In the genomic region with DNA sequence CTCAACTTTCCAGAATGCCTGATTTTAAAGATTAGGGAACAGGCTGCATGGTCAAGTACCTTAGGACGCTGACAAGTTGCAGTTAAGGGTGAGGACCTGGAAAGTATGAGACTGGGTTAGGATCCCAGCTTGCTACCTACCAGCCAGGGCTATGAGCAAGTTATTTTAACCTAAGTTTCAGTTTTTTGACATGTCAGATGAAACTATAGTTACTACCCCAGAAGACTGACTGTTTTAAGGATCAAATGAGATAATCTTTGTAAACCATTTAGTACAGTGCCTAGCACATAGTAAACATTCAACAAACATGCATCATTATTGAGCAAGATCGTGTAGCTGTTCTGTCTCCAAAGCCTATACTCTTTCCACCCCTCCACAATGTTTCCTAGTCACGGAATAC, we compare ENCODE assay signal across 15 cellular contexts. TPM values are rescaled to one million over a fixed set of nuclear protein-coding genes. Genes with fewer than 3 reads are reported as not detected.
DNase-seq lines count a peak whose midpoint lies in the region; ATAC-seq, FAIRE-seq and TF ChIP-seq lines count a peak whose summit lies in the region.
"Had no signal": no experiment of that assay in that cellular context is flagged by ENCODE, and none has a peak within 500 bp of the region (broad histone marks: within the 10 kb centered on the region; RNA-seq: fewer than 3 reads in every experiment).

No MANE protein-coding gene starts in this region.

- intact Hi-C loops in HepG2 (cut with micrococcal nuclease; ENCODE audit: unreplicated experiment) (no loop called here), right lobe of liver (cut with DNase I) (no loop called here), kidney (cut with DNase I) (no loop called here)
- intact Hi-C loops in activated T-helper 2 cell treated with anti-CD3 and anti-CD28 coated beads, Interferon-gamma antibody, Interleukin-2, Interleukin-4, amounts not matched to agents 10 μg/mL and 5 μg/mL and 100 μg/mL, durations not matched to agents 14 hours and 24 hours and 36 hours (cut with micrococcal nuclease): loop anchor here (2.0 kb wide), 1 partner anchor 14 kb away; the partner anchor contains the start of gene THEMIS2

- no peaks in the 10 kb centered on the region for H3K27me3 Mint-ChIP-seq in activated T-helper 2 cell treated with anti-CD3 and anti-CD28 coated beads, Interferon-gamma antibody, Interleukin-2, Interleukin-4, amounts not matched to agents 10 μg/mL and 5 μg/mL and 100 μg/mL, durations not matched to agents 14 hours and 24 hours and 36 hours (ENCODE audit: low read depth)

- H2AFZ ChIP-seq in HepG2 (ENCODE audit: low read length): no peak overlapping the region

- 84% methylated on average over 3 of the region's 3 CpGs for WGBS in liver
- whole genome bisulfite sequencing in HepG2 (ENCODE audit: low lambda C conversion rate): 88% methylated on average over 3 of the region's 3 CpGs
- WGBS in right lobe of liver (ENCODE audit: insufficient coverage, low coverage, low lambda C conversion rate, missing lambda C conversion rate): 77% methylated on average over 3 of the region's 3 CpGs
- WGBS in upper lobe of left lung, 2 donors: 64 to 82% methylated on average over 3 of the region's 3 CpGs

- POLR2A ChIA-PET in HepG2 (lab: Yijun Ruan, JAX): no interaction called here

- DNase-seq in HepG2 (ENCODE audit: low spot score) (no peak), right lobe of liver (no peak), upper lobe of left lung (no peak), NCI-H2171 (lab: John Stamatoyannopoulos, UW) (no peak), kidney (no peak)
- no peak for DNase-seq in activated T-helper 2 cell treated with anti-CD3 and anti-CD28 coated beads, Interferon-gamma antibody, Interleukin-2, Interleukin-4, amounts not matched to agents 10 μg/mL and 5 μg/mL and 100 μg/mL, durations not matched to agents 14 hours and 24 hours and 36 hours (ENCODE audit: low spot score)
- no peak for DNase-seq in effector CD8-positive, alpha-beta T cell (lab: John Stamatoyannopoulos, UW)
- DNase-seq: activated CD4-positive, CD25-positive, alpha-beta regulatory T cell treated with anti-CD3 and anti-CD28 coated beads, Interleukin-2, amount 50 U/mL, for 72 hours; amniotic stem cell; MG63; stimulated activated CD4-positive, alpha-beta T cell treated with anti-CD3 and anti-CD28 coated beads, Interleukin-2, amount 100 ng/mL, for 48 hours had no signal

- H3K4me3 ChIP-seq in liver (ENCODE audit: low read depth in 1 of 3, low read length in 3 of 3) (no peak overlapping the region), HepG2 (replicated peaks in 1 of 3; ENCODE audit: insufficient read depth in 1 of 3, low read depth in 2 of 3, low read length in 3 of 3) (no peak overlapping the region), right lobe of liver (no peak overlapping the region), upper lobe of left lung (no peak overlapping the region), kidney (ENCODE audit: low read length in 2 of 2) (no peak overlapping the region)
- H3K4me3 ChIP-seq: MG63 had no signal

- H3K9ac ChIP-seq in liver (ENCODE audit: low read depth in 1 of 2, low read length in 2 of 2) (peak overlapping the region in 1 of 2 donors; percentile 4), HepG2 (ENCODE audit: insufficient read depth, low read depth, low read length) (no peak overlapping the region), kidney (ENCODE audit: low read length in 2 of 2) (no peak overlapping the region)

- CTCF ChIA-PET in HepG2 (lab: Yijun Ruan, JAX; ENCODE audit: low intra/inter-chr PET ratio, low total read pairs): no interaction called here

- H3K4me1 ChIP-seq in liver (ENCODE audit: control insufficient read depth in 4 of 4, insufficient read depth in 4 of 4, low read length in 3 of 4) (peaks cover 0 to 11% (median 0%) of the 10 kb centered on the region in 4 donors), HepG2 (ENCODE audit: insufficient read depth, low read length) (peaks cover 11% of the 10 kb centered on the region), right lobe of liver (no peaks in the 10 kb centered on the region), upper lobe of left lung (peaks cover 0 to 51% (median 23%) of the 10 kb centered on the region in 4 donors), kidney (ENCODE audit: control insufficient read depth in 1 of 2, insufficient read depth in 1 of 2, low read depth in 1 of 2, low read length in 2 of 2) (no peaks in the 10 kb centered on the region)

- no TSS peak for BruUV-seq in HepG2 (replicated peaks; lab: Mats Ljungman, UMichigan)

- H3K4me2 ChIP-seq in HepG2 (ENCODE audit: low read depth, low read length): no peak overlapping the region

- peak overlapping the region; percentile 63 to 65 for H3K27ac ChIP-seq in liver (ENCODE audit: low read depth in 1 of 2, low read length in 2 of 2)
- no peak overlapping the region for H3K27ac ChIP-seq in HepG2 (ENCODE audit: extremely low read length, insufficient read depth, low read length)
- peak overlapping the region; percentile 1 to 73 (median 33) for H3K27ac ChIP-seq in right lobe of liver
- peak overlapping the region; percentile 71 to 90 (median 82) for H3K27ac ChIP-seq in upper lobe of left lung
- H3K27ac ChIP-seq in kidney (ENCODE audit: low read depth in 2 of 2, low read length in 2 of 2): peak overlapping the region in 1 of 2 donors; percentile 65

- H3K4me3 Mint-ChIP-seq in activated T-helper 2 cell treated with anti-CD3 and anti-CD28 coated beads, Interferon-gamma antibody, Interleukin-2, Interleukin-4, amounts not matched to agents 10 μg/mL and 5 μg/mL and 100 μg/mL, durations not matched to agents 14 hours and 24 hours and 36 hours (ENCODE audit: low read depth): peak overlapping the region; percentile 31

- TF ChIP-seq RAD21 in liver (IDR thresholded peaks at IDR 0.05): no peak
- no peak for TF ChIP-seq RAD21 in HepG2 (CRISPR knock-in tag; IDR thresholded peaks at IDR 0.05)

- peaks cover 85% of the 10 kb centered on the region for H3K36me3 Mint-ChIP-seq in activated T-helper 2 cell treated with anti-CD3 and anti-CD28 coated beads, Interferon-gamma antibody, Interleukin-2, Interleukin-4, amounts not matched to agents 10 μg/mL and 5 μg/mL and 100 μg/mL, durations not matched to agents 14 hours and 24 hours and 36 hours (ENCODE audit: low read depth)

- TF ChIP-seq POLR2A in HepG2 (IDR thresholded peaks at IDR 0.05; ENCODE audit: insufficient read depth in 1 of 2, low read depth in 2 of 2, low read length in 2 of 2) (no peak), right lobe of liver (IDR thresholded peaks at IDR 0.05) (no peak), upper lobe of left lung (IDR thresholded peaks at IDR 0.05) (no peak)

- H3K9me3 ChIP-seq in liver (ENCODE audit: control insufficient read depth in 4 of 4, low read length in 3 of 4): no peaks in the 10 kb centered on the region
- H3K9me3 ChIP-seq in HepG2 (ENCODE audit: low read length): no peaks in the 10 kb centered on the region
- no peaks in the 10 kb centered on the region for H3K9me3 ChIP-seq in right lobe of liver
- H3K9me3 ChIP-seq in upper lobe of left lung: no peaks in the 10 kb centered on the region
- H3K9me3 ChIP-seq in kidney (ENCODE audit: control insufficient read depth in 1 of 2, low read length in 2 of 2): no peaks in the 10 kb centered on the region
- H3K9me3 ChIP-seq: MG63 had no signal

- peaks cover 1 to 18% (median 9%) of the 10 kb centered on the region in 4 donors for H3K36me3 ChIP-seq in liver (ENCODE audit: control insufficient read depth in 4 of 4, insufficient read depth in 3 of 4, low read depth in 1 of 4, low read length in 3 of 4)
- peaks cover 2 to 8% of the 10 kb centered on the region in 2 experiments; a peak in 4 of 5 replicates for H3K36me3 ChIP-seq in HepG2 (replicated peaks in 1 of 2; ENCODE audit: control insufficient read depth in 1 of 2, insufficient read depth in 2 of 2, low read length in 2 of 2)
- H3K36me3 ChIP-seq in right lobe of liver: peaks cover 0 to 21% (median 3%) of the 10 kb centered on the region in 4 donors
- H3K36me3 ChIP-seq in upper lobe of left lung: peaks cover 4 to 57% (median 34%) of the 10 kb centered on the region in 4 donors
- H3K36me3 ChIP-seq in kidney (ENCODE audit: control insufficient read depth in 1 of 2, insufficient read depth in 2 of 2, low read length in 2 of 2): peaks cover 5 to 21% of the 10 kb centered on the region in 2 donors

- H3K4me1 Mint-ChIP-seq in activated T-helper 2 cell treated with anti-CD3 and anti-CD28 coated beads, Interferon-gamma antibody, Interleukin-2, Interleukin-4, amounts not matched to agents 10 μg/mL and 5 μg/mL and 100 μg/mL, durations not matched to agents 14 hours and 24 hours and 36 hours (ENCODE audit: low read depth): peaks cover 66% of the 10 kb centered on the region

- in situ Hi-C loops in HepG2 (cut with HindIII; ENCODE audit: extremely low pct_ligation_motif_present, low pct_unique_long_range_greater_than_20kb): no loop called here

- no peaks in the 10 kb centered on the region for H4K20me1 ChIP-seq in HepG2 (ENCODE audit: insufficient read depth, low read length)

- H3K27me3 ChIP-seq in liver (ENCODE audit: control insufficient read depth in 4 of 4, insufficient read depth in 4 of 4, low read length in 3 of 4): no peaks in the 10 kb centered on the region
- H3K27me3 ChIP-seq in HepG2 (ENCODE audit: control insufficient read depth in 1 of 2, insufficient read depth in 2 of 2, low read length in 2 of 2): no peaks in the 10 kb centered on the region
- no peaks in the 10 kb centered on the region for H3K27me3 ChIP-seq in right lobe of liver
- no peaks in the 10 kb centered on the region for H3K27me3 ChIP-seq in upper lobe of left lung
- H3K27me3 ChIP-seq: MG63 had no signal

- peak overlapping the region; percentile 82 for H3K27ac Mint-ChIP-seq in activated T-helper 2 cell treated with anti-CD3 and anti-CD28 coated beads, Interferon-gamma antibody, Interleukin-2, Interleukin-4, amounts not matched to agents 10 μg/mL and 5 μg/mL and 100 μg/mL, durations not matched to agents 14 hours and 24 hours and 36 hours

- no peak for ATAC-seq in HepG2
- ATAC-seq in right lobe of liver: no peak
- ATAC-seq in upper lobe of left lung (ENCODE audit: low FRiP score in 2 of 2): no peak
- ATAC-seq: SK-N-SH treated with all-trans-retinoic acid at 6 μM for 48 hours had no signal

- H3K9me3 Mint-ChIP-seq in activated T-helper 2 cell treated with anti-CD3 and anti-CD28 coated beads, Interferon-gamma antibody, Interleukin-2, Interleukin-4, amounts not matched to agents 10 μg/mL and 5 μg/mL and 100 μg/mL, durations not matched to agents 14 hours and 24 hours and 36 hours: no peaks in the 10 kb centered on the region

- FAIRE-seq in HepG2 (lab: Jason Lieb, UNC) (no peak), kidney (lab: Jason Lieb, UNC) (no peak)
- FAIRE-seq: colon, H54 had no signal

- TF ChIP-seq CTCF in liver (IDR thresholded peaks at IDR 0.05; ENCODE audit: low read depth, low read length, missing input control) (no peak), HepG2 (CRISPR knock-in tag; IDR thresholded peaks at IDR 0.05) (no peak), right lobe of liver (IDR thresholded peaks at IDR 0.05) (no peak), upper lobe of left lung (IDR thresholded peaks at IDR 0.05) (no peak), kidney (IDR thresholded peaks at IDR 0.05; ENCODE audit: borderline replicate concordance, extremely low read depth, insufficient read depth) (no peak)

- no peak for TF ChIP-seq EP300 in HepG2 (IDR thresholded peaks at IDR 0.05; ENCODE audit: low read depth in 2 of 2, low read length in 2 of 2)
- no peak for TF ChIP-seq EP300 in HepG2 (CRISPR knock-in tag; IDR thresholded peaks at IDR 0.05; ENCODE audit: borderline replicate concordance)
- TF ChIP-seq EP300 in upper lobe of left lung (IDR thresholded peaks at IDR 0.05): no peak

- H3K79me2 ChIP-seq in HepG2 (ENCODE audit: insufficient read depth, low read length): no peaks in the 10 kb centered on the region

RNA-seq across cellular contexts. Expression of gene THEMIS2, which starts 14.4 kb away (rescaled TPM):
- 10 to 100 TPM; 15.4 to 17.7 TPM for total RNA-seq in liver
- polyA plus RNA-seq in liver: 1 to 10 TPM; 4.9 to 6.1 TPM
- total RNA-seq in HepG2 (2016; rRNA removed; fragmentation: Illumina TruSeq; extraction: Trizol): 0.38 and 0.46 TPM in 2 replicates
- total RNA-seq in HepG2 (2016; cell fraction: cytosol; rRNA removed; fragmentation: Illumina TruSeq; extraction: Trizol; ENCODE audit: low read depth): not detected in 2 replicates
- total RNA-seq in HepG2 (2016; cell fraction: insoluble cytoplasmic fraction; rRNA removed; fragmentation: Illumina TruSeq; extraction: Trizol): 0.52 and 0.74 TPM in 2 replicates
- 0.28 and 0.31 TPM in 2 replicates for total RNA-seq in HepG2 (2016; cell fraction: membrane; rRNA removed; fragmentation: Illumina TruSeq; extraction: Trizol)
- total RNA-seq in HepG2 (2016; cell fraction: nucleus; rRNA removed; fragmentation: Illumina TruSeq; extraction: Trizol): 0.25 and 0.43 TPM in 2 replicates
- 1.2 and 1.5 TPM in 2 replicates for polyA plus RNA-seq in HepG2 (2011; rRNA removed)
- polyA plus RNA-seq in HepG2 (2011; cell fraction: cytosol; rRNA removed): 0.77 and 0.78 TPM in 2 replicates
- polyA plus RNA-seq in HepG2 (2011; cell fraction: nucleus; rRNA removed): 1.5 and 1.7 TPM in 2 replicates
- 0.43 and 0.49 TPM in 2 replicates for polyA plus RNA-seq in HepG2 (2012)
- 0.17 and 0.21 TPM in 2 replicates for polyA plus RNA-seq in HepG2 (2016; cell fraction: cytosol; fragmentation: Illumina TruSeq; extraction: Trizol; ENCODE audit: low read depth)
- polyA plus RNA-seq in HepG2 (2016; cell fraction: insoluble cytoplasmic fraction; fragmentation: Illumina TruSeq; extraction: Trizol; ENCODE audit: low read depth): 0.22 and 0.42 TPM in 2 replicates
- polyA plus RNA-seq in HepG2 (2016; cell fraction: membrane; fragmentation: Illumina TruSeq; extraction: Trizol; ENCODE audit: low read depth): not detected in 2 replicates
- 0.95 and 2.0 TPM in 2 replicates for polyA plus RNA-seq in HepG2 (2016; cell fraction: nucleus; fragmentation: Illumina TruSeq; extraction: Trizol; ENCODE audit: insufficient read depth, low read depth)
- polyA minus RNA-seq in HepG2 (2011; rRNA and poly(A)+ RNA removed; ENCODE audit: low replicate concordance): 1.1 and 4.7 TPM in 2 replicates
- polyA minus RNA-seq in HepG2 (2011; cell fraction: cytosol; rRNA and poly(A)+ RNA removed): 0.89 and 1.1 TPM in 2 replicates
- 1.4 and 2.4 TPM in 2 replicates for polyA minus RNA-seq in HepG2 (2011; cell fraction: nucleus; rRNA and poly(A)+ RNA removed)
- 25.1 and 29.1 TPM in 2 replicates for total RNA-seq in activated T-helper 2 cell treated with anti-CD3 and anti-CD28 coated beads, Interferon-gamma antibody, Interleukin-2, Interleukin-4, amounts not matched to agents 10 μg/mL and 5 μg/mL and 100 μg/mL, durations not matched to agents 14 hours and 24 hours and 36 hours
- 10 to 100 TPM in 1 of 6 experiments, 1 to 10 TPM in 5; 3.3 to 14.3 (median 7.6) TPM for total RNA-seq in right lobe of liver
- 100 to 1,000 TPM in 5 of 6 donors, 10 to 100 TPM in 1; 59.5 to 216 (median 130) TPM for total RNA-seq in upper lobe of left lung
- 47.2 TPM for total RNA-seq in kidney
- 5.2 TPM for polyA plus RNA-seq in kidney (ENCODE audit: insufficient read depth, low read depth, low replicate concordance)

RNA-seq across cellular contexts. Expression of gene RPA2, which starts 27.6 kb away (rescaled TPM):
- total RNA-seq in liver (10 to 100 TPM; 10.6 to 40.4 TPM), HepG2 (2016; rRNA removed; fragmentation: Illumina TruSeq; extraction: Trizol) (43.4 and 60.0 TPM in 2 replicates), right lobe of liver (10 to 100 TPM in 5 of 6 experiments, 1 to 10 TPM in 1; 10.0 to 17.6 (median 11.8) TPM), upper lobe of left lung (10 to 100 TPM in 5 of 6 donors, 1 to 10 TPM in 1; 9.7 to 28.4 (median 19.0) TPM), kidney (36.0 TPM)
- polyA plus RNA-seq in liver (10 to 100 TPM in 1 of 2 donors, 1 to 10 TPM in 1; 8.7 to 13.9 TPM), HepG2 (2011; rRNA removed) (19.0 and 21.4 TPM in 2 replicates), kidney (ENCODE audit: insufficient read depth, low read depth, low replicate concordance) (32.6 TPM)
- 10.3 and 13.5 TPM in 2 replicates for total RNA-seq in HepG2 (2016; cell fraction: cytosol; rRNA removed; fragmentation: Illumina TruSeq; extraction: Trizol; ENCODE audit: low read depth)
- total RNA-seq in HepG2 (2016; cell fraction: insoluble cytoplasmic fraction; rRNA removed; fragmentation: Illumina TruSeq; extraction: Trizol): 41.1 and 61.2 TPM in 2 replicates
- total RNA-seq in HepG2 (2016; cell fraction: membrane; rRNA removed; fragmentation: Illumina TruSeq; extraction: Trizol): 19.9 and 22.1 TPM in 2 replicates
- total RNA-seq in HepG2 (2016; cell fraction: nucleus; rRNA removed; fragmentation: Illumina TruSeq; extraction: Trizol): 14.7 and 16.3 TPM in 2 replicates
- 13.6 and 14.6 TPM in 2 replicates for polyA plus RNA-seq in HepG2 (2011; cell fraction: cytosol; rRNA removed)
- 5.7 and 8.3 TPM in 2 replicates for polyA plus RNA-seq in HepG2 (2011; cell fraction: nucleus; rRNA removed)
- polyA plus RNA-seq in HepG2 (2012): 13.4 and 17.0 TPM in 2 replicates
- polyA plus RNA-seq in HepG2 (2016; cell fraction: cytosol; fragmentation: Illumina TruSeq; extraction: Trizol; ENCODE audit: low read depth): 9.1 and 10.3 TPM in 2 replicates
- polyA plus RNA-seq in HepG2 (2016; cell fraction: insoluble cytoplasmic fraction; fragmentation: Illumina TruSeq; extraction: Trizol; ENCODE audit: low read depth): 54.6 and 55.8 TPM in 2 replicates
- polyA plus RNA-seq in HepG2 (2016; cell fraction: membrane; fragmentation: Illumina TruSeq; extraction: Trizol; ENCODE audit: low read depth): 13.0 and 14.5 TPM in 2 replicates
- 20.7 and 24.5 TPM in 2 replicates for polyA plus RNA-seq in HepG2 (2016; cell fraction: nucleus; fragmentation: Illumina TruSeq; extraction: Trizol; ENCODE audit: insufficient read depth, low read depth)
- polyA minus RNA-seq in HepG2 (2011; rRNA and poly(A)+ RNA removed; ENCODE audit: low replicate concordance): 10.2 and 36.1 TPM in 2 replicates
- 7.2 and 9.5 TPM in 2 replicates for polyA minus RNA-seq in HepG2 (2011; cell fraction: cytosol; rRNA and poly(A)+ RNA removed)
- 2.7 and 4.2 TPM in 2 replicates for polyA minus RNA-seq in HepG2 (2011; cell fraction: nucleus; rRNA and poly(A)+ RNA removed)
- total RNA-seq in activated T-helper 2 cell treated with anti-CD3 and anti-CD28 coated beads, Interferon-gamma antibody, Interleukin-2, Interleukin-4, amounts not matched to agents 10 μg/mL and 5 μg/mL and 100 μg/mL, durations not matched to agents 14 hours and 24 hours and 36 hours: 80.7 and 80.8 TPM in 2 replicates

RNA-seq across cellular contexts. Expression of gene SMPDL3B, which starts 48.1 kb away (rescaled TPM):
- total RNA-seq in liver (under 1 TPM; 0.33 to 0.37 TPM), HepG2 (2016; rRNA removed; fragmentation: Illumina TruSeq; extraction: Trizol) (0.13 and 0.29 TPM in 2 replicates), right lobe of liver (1 to 10 TPM in 1 of 6 experiments, under 1 TPM in 3, not detected in 2; 0.14 to 1.1 (median 0.49) TPM), upper lobe of left lung (10 to 100 TPM in 5 of 6 donors, 1 to 10 TPM in 1; 7.3 to 57.1 (median 27.2) TPM), kidney (9.7 TPM)
- polyA plus RNA-seq in liver (under 1 TPM; 0.24 to 0.31 TPM), HepG2 (2011; rRNA removed) (0.95 and 1.3 TPM in 2 replicates), kidney (ENCODE audit: insufficient read depth, low read depth, low replicate concordance) (5.9 TPM)
- total RNA-seq in HepG2 (2016; cell fraction: cytosol; rRNA removed; fragmentation: Illumina TruSeq; extraction: Trizol; ENCODE audit: low read depth): 0.18 TPM in 1 of 2 replicates, not detected in the other
- 0.16 and 0.24 TPM in 2 replicates for total RNA-seq in HepG2 (2016; cell fraction: insoluble cytoplasmic fraction; rRNA removed; fragmentation: Illumina TruSeq; extraction: Trizol)
- 0.10 and 0.19 TPM in 2 replicates for total RNA-seq in HepG2 (2016; cell fraction: membrane; rRNA removed; fragmentation: Illumina TruSeq; extraction: Trizol)
- 0.25 and 0.40 TPM in 2 replicates for total RNA-seq in HepG2 (2016; cell fraction: nucleus; rRNA removed; fragmentation: Illumina TruSeq; extraction: Trizol)
- polyA plus RNA-seq in HepG2 (2011; cell fraction: cytosol; rRNA removed): 1.0 and 2.1 TPM in 2 replicates
- polyA plus RNA-seq in HepG2 (2011; cell fraction: nucleus; rRNA removed): 0.39 and 0.57 TPM in 2 replicates
- 0.36 and 0.51 TPM in 2 replicates for polyA plus RNA-seq in HepG2 (2012)
- polyA plus RNA-seq in HepG2 (2016; cell fraction: cytosol; fragmentation: Illumina TruSeq; extraction: Trizol; ENCODE audit: low read depth): not detected in 2 replicates
- polyA plus RNA-seq in HepG2 (2016; cell fraction: insoluble cytoplasmic fraction; fragmentation: Illumina TruSeq; extraction: Trizol; ENCODE audit: low read depth): 0.28 TPM in 1 of 2 replicates, not detected in the other
- not detected in 2 replicates for polyA plus RNA-seq in HepG2 (2016; cell fraction: membrane; fragmentation: Illumina TruSeq; extraction: Trizol; ENCODE audit: low read depth)
- 1.4 TPM in 1 of 2 replicates, not detected in the other for polyA plus RNA-seq in HepG2 (2016; cell fraction: nucleus; fragmentation: Illumina TruSeq; extraction: Trizol; ENCODE audit: insufficient read depth, low read depth)
- polyA minus RNA-seq in HepG2 (2011; rRNA and poly(A)+ RNA removed; ENCODE audit: low replicate concordance): 0.84 and 9.7 TPM in 2 replicates
- polyA minus RNA-seq in HepG2 (2011; cell fraction: cytosol; rRNA and poly(A)+ RNA removed): not detected in 2 replicates
- not detected in 2 replicates for polyA minus RNA-seq in HepG2 (2011; cell fraction: nucleus; rRNA and poly(A)+ RNA removed)
- total RNA-seq in activated T-helper 2 cell treated with anti-CD3 and anti-CD28 coated beads, Interferon-gamma antibody, Interleukin-2, Interleukin-4, amounts not matched to agents 10 μg/mL and 5 μg/mL and 100 μg/mL, durations not matched to agents 14 hours and 24 hours and 36 hours: 0.37 and 0.44 TPM in 2 replicates

RNA-seq across cellular contexts. Expression of gene PPP1R8, which starts 56.2 kb away (rescaled TPM):
- 10 to 100 TPM; 19.0 to 20.5 TPM for total RNA-seq in liver
- 10 to 100 TPM in 1 of 2 donors, 1 to 10 TPM in 1; 3.1 to 15.9 TPM for polyA plus RNA-seq in liver
- total RNA-seq in HepG2 (2016; rRNA removed; fragmentation: Illumina TruSeq; extraction: Trizol): 62.2 and 98.1 TPM in 2 replicates
- 12.8 and 14.3 TPM in 2 replicates for total RNA-seq in HepG2 (2016; cell fraction: cytosol; rRNA removed; fragmentation: Illumina TruSeq; extraction: Trizol; ENCODE audit: low read depth)
- total RNA-seq in HepG2 (2016; cell fraction: insoluble cytoplasmic fraction; rRNA removed; fragmentation: Illumina TruSeq; extraction: Trizol): 62.7 and 98.4 TPM in 2 replicates
- 39.3 and 40.1 TPM in 2 replicates for total RNA-seq in HepG2 (2016; cell fraction: membrane; rRNA removed; fragmentation: Illumina TruSeq; extraction: Trizol)
- 25.9 and 28.7 TPM in 2 replicates for total RNA-seq in HepG2 (2016; cell fraction: nucleus; rRNA removed; fragmentation: Illumina TruSeq; extraction: Trizol)
- 35.5 and 38.3 TPM in 2 replicates for polyA plus RNA-seq in HepG2 (2011; rRNA removed)
- 30.3 and 33.6 TPM in 2 replicates for polyA plus RNA-seq in HepG2 (2011; cell fraction: cytosol; rRNA removed)
- 15.4 and 17.5 TPM in 2 replicates for polyA plus RNA-seq in HepG2 (2011; cell fraction: nucleus; rRNA removed)
- 26.0 and 27.6 TPM in 2 replicates for polyA plus RNA-seq in HepG2 (2012)
- 6.0 and 6.1 TPM in 2 replicates for polyA plus RNA-seq in HepG2 (2016; cell fraction: cytosol; fragmentation: Illumina TruSeq; extraction: Trizol; ENCODE audit: low read depth)
- 85.3 and 95.4 TPM in 2 replicates for polyA plus RNA-seq in HepG2 (2016; cell fraction: insoluble cytoplasmic fraction; fragmentation: Illumina TruSeq; extraction: Trizol; ENCODE audit: low read depth)
- 21.0 and 21.2 TPM in 2 replicates for polyA plus RNA-seq in HepG2 (2016; cell fraction: membrane; fragmentation: Illumina TruSeq; extraction: Trizol; ENCODE audit: low read depth)
- 38.0 and 42.7 TPM in 2 replicates for polyA plus RNA-seq in HepG2 (2016; cell fraction: nucleus; fragmentation: Illumina TruSeq; extraction: Trizol; ENCODE audit: insufficient read depth, low read depth)
- 75.2 and 154 TPM in 2 replicates for polyA minus RNA-seq in HepG2 (2011; rRNA and poly(A)+ RNA removed; ENCODE audit: low replicate concordance)
- 25.6 and 26.0 TPM in 2 replicates for polyA minus RNA-seq in HepG2 (2011; cell fraction: cytosol; rRNA and poly(A)+ RNA removed)
- polyA minus RNA-seq in HepG2 (2011; cell fraction: nucleus; rRNA and poly(A)+ RNA removed): 15.5 and 16.3 TPM in 2 replicates
- 67.3 and 71.8 TPM in 2 replicates for total RNA-seq in activated T-helper 2 cell treated with anti-CD3 and anti-CD28 coated beads, Interferon-gamma antibody, Interleukin-2, Interleukin-4, amounts not matched to agents 10 μg/mL and 5 μg/mL and 100 μg/mL, durations not matched to agents 14 hours and 24 hours and 36 hours
- total RNA-seq in right lobe of liver: 10 to 100 TPM; 12.4 to 18.6 (median 13.0) TPM
- total RNA-seq in upper lobe of left lung: 10 to 100 TPM; 12.7 to 36.0 (median 29.9) TPM
- total RNA-seq in kidney: 38.6 TPM
- polyA plus RNA-seq in kidney (ENCODE audit: insufficient read depth, low read depth, low replicate concordance): 21.8 TPM
